In the genomic region with DNA sequence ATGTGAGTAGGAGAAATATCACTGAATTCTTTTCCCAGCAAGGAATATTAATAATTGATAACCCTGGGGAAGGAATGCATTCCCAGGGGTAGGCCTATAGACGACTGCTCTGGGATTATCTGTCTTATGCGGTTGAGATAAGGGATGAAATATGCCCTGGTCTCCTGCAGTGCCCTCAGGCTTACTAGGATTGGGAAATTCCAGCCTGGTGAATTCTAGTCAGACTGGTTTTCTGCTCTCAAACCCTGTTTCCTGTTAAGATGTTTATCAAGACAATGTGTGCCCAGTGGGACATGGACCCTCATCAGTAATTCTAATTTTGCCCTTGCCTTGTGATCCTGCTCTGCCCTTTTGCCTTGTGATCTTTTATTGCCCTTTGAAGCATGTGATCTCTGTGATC, we compare ENCODE assay signal across 2 cellular contexts.
TF ChIP-seq lines count a peak whose summit lies in the region.

No MANE protein-coding gene starts in this region.

TF ChIP-seq in GM23338, 12 proteins besides CTCF, POLR2A, EP300 and RAD21:
- TF ChIP-seq CREB1 (CRISPR knock-in tag; IDR thresholded peaks at IDR 0.05; ENCODE audit: low read depth), result peak; percentile 52
- peak; percentile 35; the same call in 1 of the 2 replicates for TF ChIP-seq ZNF114 (CRISPR knock-in tag; IDR thresholded peaks at IDR 0.05)
- TF ChIP-seq, protein P1, sequence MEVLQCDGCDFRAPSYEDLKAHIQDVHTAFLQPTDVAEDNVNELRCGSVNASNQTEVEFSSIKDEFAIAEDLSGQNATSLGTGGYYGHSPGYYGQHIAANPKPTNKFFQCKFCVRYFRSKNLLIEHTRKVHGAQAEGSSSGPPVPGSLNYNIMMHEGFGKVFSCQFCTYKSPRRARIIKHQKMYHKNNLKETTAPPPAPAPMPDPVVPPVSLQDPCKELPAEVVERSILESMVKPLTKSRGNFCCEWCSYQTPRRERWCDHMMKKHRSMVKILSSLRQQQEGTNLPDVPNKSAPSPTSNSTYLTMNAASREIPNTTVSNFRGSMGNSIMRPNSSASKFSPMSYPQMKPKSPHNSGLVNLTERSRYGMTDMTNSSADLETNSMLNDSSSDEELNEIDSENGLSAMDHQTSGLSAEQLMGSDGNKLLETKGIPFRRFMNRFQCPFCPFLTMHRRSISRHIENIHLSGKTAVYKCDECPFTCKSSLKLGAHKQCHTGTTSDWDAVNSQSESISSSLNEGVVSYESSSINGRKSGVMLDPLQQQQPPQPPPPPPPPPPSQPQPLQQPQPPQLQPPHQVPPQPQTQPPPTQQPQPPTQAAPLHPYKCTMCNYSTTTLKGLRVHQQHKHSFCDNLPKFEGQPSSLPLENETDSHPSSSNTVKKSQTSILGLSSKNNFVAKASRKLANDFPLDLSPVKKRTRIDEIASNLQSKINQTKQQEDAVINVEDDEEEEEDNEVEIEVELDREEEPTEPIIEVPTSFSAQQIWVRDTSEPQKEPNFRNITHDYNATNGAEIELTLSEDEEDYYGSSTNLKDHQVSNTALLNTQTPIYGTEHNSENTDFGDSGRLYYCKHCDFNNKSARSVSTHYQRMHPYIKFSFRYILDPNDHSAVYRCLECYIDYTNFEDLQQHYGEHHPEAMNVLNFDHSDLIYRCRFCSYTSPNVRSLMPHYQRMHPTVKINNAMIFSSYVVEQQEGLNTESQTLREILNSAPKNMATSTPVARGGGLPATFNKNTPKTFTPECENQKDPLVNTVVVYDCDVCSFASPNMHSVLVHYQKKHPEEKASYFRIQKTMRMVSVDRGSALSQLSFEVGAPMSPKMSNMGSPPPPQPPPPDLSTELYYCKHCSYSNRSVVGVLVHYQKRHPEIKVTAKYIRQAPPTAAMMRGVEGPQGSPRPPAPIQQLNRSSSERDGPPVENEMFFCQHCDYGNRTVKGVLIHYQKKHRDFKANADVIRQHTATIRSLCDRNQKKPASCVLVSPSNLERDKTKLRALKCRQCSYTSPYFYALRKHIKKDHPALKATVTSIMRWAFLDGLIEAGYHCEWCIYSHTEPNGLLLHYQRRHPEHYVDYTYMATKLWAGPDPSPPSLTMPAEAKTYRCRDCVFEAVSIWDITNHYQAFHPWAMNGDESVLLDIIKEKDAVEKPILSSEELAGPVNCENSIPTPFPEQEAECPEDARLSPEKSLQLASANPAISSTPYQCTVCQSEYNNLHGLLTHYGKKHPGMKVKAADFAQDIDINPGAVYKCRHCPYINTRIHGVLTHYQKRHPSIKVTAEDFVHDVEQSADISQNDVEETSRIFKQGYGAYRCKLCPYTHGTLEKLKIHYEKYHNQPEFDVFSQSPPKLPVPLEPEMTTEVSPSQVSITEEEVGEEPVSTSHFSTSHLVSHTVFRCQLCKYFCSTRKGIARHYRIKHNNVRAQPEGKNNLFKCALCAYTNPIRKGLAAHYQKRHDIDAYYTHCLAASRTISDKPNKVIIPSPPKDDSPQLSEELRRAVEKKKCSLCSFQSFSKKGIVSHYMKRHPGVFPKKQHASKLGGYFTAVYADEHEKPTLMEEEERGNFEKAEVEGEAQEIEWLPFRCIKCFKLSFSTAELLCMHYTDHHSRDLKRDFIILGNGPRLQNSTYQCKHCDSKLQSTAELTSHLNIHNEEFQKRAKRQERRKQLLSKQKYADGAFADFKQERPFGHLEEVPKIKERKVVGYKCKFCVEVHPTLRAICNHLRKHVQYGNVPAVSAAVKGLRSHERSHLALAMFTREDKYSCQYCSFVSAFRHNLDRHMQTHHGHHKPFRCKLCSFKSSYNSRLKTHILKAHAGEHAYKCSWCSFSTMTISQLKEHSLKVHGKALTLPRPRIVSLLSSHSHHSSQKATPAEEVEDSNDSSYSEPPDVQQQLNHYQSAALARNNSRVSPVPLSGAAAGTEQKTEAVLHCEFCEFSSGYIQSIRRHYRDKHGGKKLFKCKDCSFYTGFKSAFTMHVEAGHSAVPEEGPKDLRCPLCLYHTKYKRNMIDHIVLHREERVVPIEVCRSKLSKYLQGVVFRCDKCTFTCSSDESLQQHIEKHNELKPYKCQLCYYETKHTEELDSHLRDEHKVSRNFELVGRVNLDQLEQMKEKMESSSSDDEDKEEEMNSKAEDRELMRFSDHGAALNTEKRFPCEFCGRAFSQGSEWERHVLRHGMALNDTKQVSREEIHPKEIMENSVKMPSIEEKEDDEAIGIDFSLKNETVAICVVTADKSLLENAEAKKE (CRISPR knock-in tag; IDR thresholded peaks at IDR 0.05), result peak; percentile 48; the same call in 1 of the 2 replicates
- TF ChIP-seq ZNF331 (CRISPR knock-in tag; IDR thresholded peaks at IDR 0.05; ENCODE audit: low read depth), result peak; percentile 79

TF ChIP-seq in H1, 55 proteins besides CTCF, POLR2A, EP300 and RAD21:
- TF ChIP-seq CHD2 (IDR thresholded peaks at IDR 0.05; ENCODE audit: low read length), result 0 out of 2 replicates have a peak, but pooled peaks have one; percentile 13
- TF ChIP-seq, protein P2, sequence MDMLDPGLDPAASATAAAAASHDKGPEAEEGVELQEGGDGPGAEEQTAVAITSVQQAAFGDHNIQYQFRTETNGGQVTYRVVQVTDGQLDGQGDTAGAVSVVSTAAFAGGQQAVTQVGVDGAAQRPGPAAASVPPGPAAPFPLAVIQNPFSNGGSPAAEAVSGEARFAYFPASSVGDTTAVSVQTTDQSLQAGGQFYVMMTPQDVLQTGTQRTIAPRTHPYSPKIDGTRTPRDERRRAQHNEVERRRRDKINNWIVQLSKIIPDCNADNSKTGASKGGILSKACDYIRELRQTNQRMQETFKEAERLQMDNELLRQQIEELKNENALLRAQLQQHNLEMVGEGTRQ (IDR thresholded peaks at IDR 0.05; ENCODE audit: low read length), result 0 out of 2 replicates have a peak, but pooled peaks have one; percentile 20
- peak; percentile 80; the same call in 1 of the 2 replicates for TF ChIP-seq SP1 (IDR thresholded peaks at IDR 0.05; ENCODE audit: low read depth, low read length)
- peak; percentile 69 for TF ChIP-seq CEBPB (IDR thresholded peaks at IDR 0.05; ENCODE audit: low read depth, low read length)
